ENCODE assay signal across 22 cellular contexts in the genomic region with DNA sequence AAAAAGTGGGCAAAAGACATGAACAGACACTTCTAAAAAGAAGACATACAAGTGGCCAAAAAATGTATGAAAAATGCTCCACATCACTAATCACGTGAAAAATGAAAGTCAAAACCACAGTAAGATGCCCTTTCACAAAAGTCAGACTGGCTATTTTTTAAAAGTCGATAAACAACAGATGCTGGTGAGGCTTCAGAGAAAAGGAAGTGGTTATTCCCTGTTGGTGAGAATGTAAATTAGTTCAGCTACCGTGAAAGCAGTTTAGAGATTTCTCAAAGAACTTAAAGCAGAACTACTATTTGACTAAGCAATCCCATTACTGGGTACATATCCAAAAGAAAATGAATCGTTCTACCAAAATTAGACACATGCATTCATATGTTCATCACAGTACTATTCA.
DNase-seq lines count a peak whose midpoint lies in the region; ATAC-seq, FAIRE-seq and TF ChIP-seq lines count a peak whose summit lies in the region.
"Had no signal": no experiment of that assay in that cellular context is flagged by ENCODE, and none has a peak within 500 bp of the region (broad histone marks: within the 10 kb centered on the region; RNA-seq: fewer than 3 reads in every experiment).

No MANE protein-coding gene starts in this region.

- H3K4me1 ChIP-seq in GM12878 (ENCODE audit: control insufficient read depth, insufficient read depth, low read length): no peaks in the 10 kb centered on the region
- no peaks in the 10 kb centered on the region for H3K4me1 ChIP-seq in lower lobe of right lung
- H3K4me1 ChIP-seq: sigmoid colon, vagina had no signal

- no peak for TF ChIP-seq RAD21 in GM12878 (IDR thresholded peaks at IDR 0.05; ENCODE audit: insufficient read depth, low read depth, low read length)

- H3K4me2 ChIP-seq in GM12878 (ENCODE audit: control insufficient read depth, insufficient read depth): no peak overlapping the region

- SMC1A ChIA-PET in GM12878 (lab: Charles Lee; ENCODE audit: uncharacterized antibody, unreplicated experiment): no interaction called here

- H3K27ac ChIP-seq in GM12878 (ENCODE audit: control insufficient read depth, insufficient read depth): no peak overlapping the region
- H3K27ac ChIP-seq in lower lobe of right lung: no peak overlapping the region
- H3K27ac ChIP-seq: sigmoid colon, vagina had no signal

- peak; percentile 72 for ATAC-seq in GM18511 (IDR thresholded peaks at IDR 0.05; ENCODE audit: unreplicated experiment)
- ATAC-seq in GM21390 (IDR thresholded peaks at IDR 0.05; ENCODE audit: unreplicated experiment): peak; percentile 75
- ATAC-seq in HG03342 (IDR thresholded peaks at IDR 0.05; ENCODE audit: unreplicated experiment): peak; percentile 76
- ATAC-seq in GM12878: peak; percentile 27
- no peak for ATAC-seq in lower lobe of right lung

- H3K9ac ChIP-seq in GM12878 (ENCODE audit: control insufficient read depth, insufficient read depth, low read length): no peak overlapping the region

- CTCF ChIA-PET in GM12878 (lab: Yijun Ruan, JAX) (no interaction called here), GM10248 (lab: Yijun Ruan, JAX) (no interaction called here)

- FAIRE-seq in GM12878 (lab: Jason Lieb, UNC): no peak
- FAIRE-seq: bronchial epithelial cell, H1 had no signal

- H3K27me3 ChIP-seq in GM12878 (replicated peaks in 1 of 2; ENCODE audit: control insufficient read depth in 2 of 2, insufficient read depth in 2 of 2, low read length in 1 of 2) (no peaks in the 10 kb centered on the region), lower lobe of right lung (ENCODE audit: low read depth) (no peaks in the 10 kb centered on the region)
- H3K27me3 ChIP-seq: sigmoid colon, vagina had no signal

- TF ChIP-seq POLR2A in GM12878 (IDR thresholded peaks at IDR 0.05; ENCODE audit: low read depth, low read length): no peak

- no peaks in the 10 kb centered on the region for H3K79me2 ChIP-seq in GM12878 (ENCODE audit: control insufficient read depth, insufficient read depth, low read length)

- BruUV-seq in GM12878 (replicated peaks; lab: Mats Ljungman, UMichigan): no TSS peak

- H3K36me3 ChIP-seq in GM12878 (ENCODE audit: control insufficient read depth in 2 of 2, insufficient read depth in 2 of 2, low read length in 1 of 2) (no peaks in the 10 kb centered on the region), lower lobe of right lung (no peaks in the 10 kb centered on the region)
- H3K36me3 ChIP-seq: sigmoid colon, vagina had no signal

- H3K9me3 ChIP-seq in GM12878 (replicated peaks; ENCODE audit: control insufficient read depth, insufficient read depth, low read length) (peaks cover 2% of the 10 kb centered on the region; the same call in 2 of the 3 replicates), lower lobe of right lung (peaks cover 4% of the 10 kb centered on the region)
- H3K9me3 ChIP-seq: vagina had no signal

- WGBS in GM12878 (ENCODE audit: insufficient coverage, insufficient replicate concordance, low lambda C conversion rate, missing lambda C conversion rate): 0% methylated on average over 4 of the region's 4 CpGs

- TF ChIP-seq EP300 in GM12878 (IDR thresholded peaks at IDR 0.05; ENCODE audit: borderline replicate concordance in 1 of 2, control insufficient read depth in 1 of 2, low read depth in 2 of 2, low read length in 2 of 2): no peak

- no peak for TF ChIP-seq CTCF in GM12878 (IDR thresholded peaks at IDR 0.05 in 2 of 3, conservative IDR thresholded peaks at IDR 0.05 in 1 of 3; ENCODE audit: control insufficient read depth in 2 of 3, extremely low read depth in 1 of 3, insufficient read depth in 1 of 3, low read depth in 3 of 3, low read length in 3 of 3)
- TF ChIP-seq CTCF in lower lobe of right lung (IDR thresholded peaks at IDR 0.05): no peak
- no peak for TF ChIP-seq CTCF in GM10248 (IDR thresholded peaks at IDR 0.05; ENCODE audit: control extremely low read depth, extremely low read depth, low read depth, missing control alignments)

- H2AFZ ChIP-seq in GM12878 (ENCODE audit: control insufficient read depth, low read depth, low read length): no peak overlapping the region

- intact Hi-C loops in GM12878 (cut with micrococcal nuclease; ENCODE audit: unreplicated experiment) (no loop called here), lower lobe of right lung (cut with DNase I) (no loop called here)

- H4K20me1 ChIP-seq in GM12878 (ENCODE audit: control insufficient read depth, insufficient read depth): no peaks in the 10 kb centered on the region

- in situ Hi-C loops in GM12878 (cut with MboI): no loop called here

- POLR2A ChIA-PET in GM12878 (lab: Charles Lee): no interaction called here
- POLR2A ChIA-PET in GM10248 (lab: Yijun Ruan, JAX): no interaction called here

- RAD21 ChIA-PET in GM12878 (lab: Charles Lee; ENCODE audit: unreplicated experiment): no interaction called here

- H3K4me3 ChIP-seq in GM12878 (no peak overlapping the region), lower lobe of right lung (no peak overlapping the region)
- H3K4me3 ChIP-seq: sigmoid colon, vagina had no signal

- DNase-seq in GM12878 (ENCODE audit: low read depth, low spot score) (peak; percentile 16), lower lobe of right lung (no peak), GM10248 (ENCODE audit: extremely low spot score) (no peak), islet precursor cell (no peak)
- DNase-seq in stimulated activated CD4-positive, alpha-beta T cell treated with anti-CD3 and anti-CD28 coated beads, Interleukin-4, amount 100 ng/mL, for 24 hours: no peak
- DNase-seq: activated naive CD8-positive, alpha-beta T cell treated with anti-CD3 and anti-CD28 coated beads, Interleukin-2, amount 10 ng/mL, durations not matched to agents 7 days and 5 days; CD8-positive, alpha-beta memory T cell; dermis blood vessel endothelial cell; DND-41; erythroblast; IMR-90; NCI-H2081; NCI-H510A treated with DMSO at 0.1 percent for 48 hours; OCI-M1; sigmoid colon; substantia nigra had no signal

TF ChIP-seq in GM12878, 131 proteins besides CTCF, POLR2A, EP300 and RAD21 (continues in another document):
- TF ChIP-seq IKZF2 (IDR thresholded peaks at IDR 0.05): peak; percentile 46; a peak in 2 of 4 replicates
- TF ChIP-seq POLR2AphosphoS5 (IDR thresholded peaks at IDR 0.05; ENCODE audit: low read length): no peak
- TF ChIP-seq IKZF1 (conservative IDR thresholded peaks at IDR 0.05): no peak
- peak; percentile 32; the same call in 1 of the 2 replicates for TF ChIP-seq JUNB (IDR thresholded peaks at IDR 0.05)
- peak; percentile 17; the same call in 1 of the 2 replicates for TF ChIP-seq MTA2 (IDR thresholded peaks at IDR 0.05; ENCODE audit: low read depth)
- TF ChIP-seq, protein P1, sequence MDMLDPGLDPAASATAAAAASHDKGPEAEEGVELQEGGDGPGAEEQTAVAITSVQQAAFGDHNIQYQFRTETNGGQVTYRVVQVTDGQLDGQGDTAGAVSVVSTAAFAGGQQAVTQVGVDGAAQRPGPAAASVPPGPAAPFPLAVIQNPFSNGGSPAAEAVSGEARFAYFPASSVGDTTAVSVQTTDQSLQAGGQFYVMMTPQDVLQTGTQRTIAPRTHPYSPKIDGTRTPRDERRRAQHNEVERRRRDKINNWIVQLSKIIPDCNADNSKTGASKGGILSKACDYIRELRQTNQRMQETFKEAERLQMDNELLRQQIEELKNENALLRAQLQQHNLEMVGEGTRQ (IDR thresholded peaks at IDR 0.05; ENCODE audit: borderline replicate concordance, low read depth, low read length): no peak
- TF ChIP-seq CUX1 (IDR thresholded peaks at IDR 0.05; ENCODE audit: insufficient replicate concordance, low read depth, low read length): no peak
- TF ChIP-seq TARDBP (IDR thresholded peaks at IDR 0.05; ENCODE audit: borderline replicate concordance): no peak
- TF ChIP-seq BHLHE40 (IDR thresholded peaks at IDR 0.05; ENCODE audit: borderline replicate concordance in 1 of 2, low read depth in 2 of 2, low read length in 1 of 2): peak in 1 of 2 experiments; percentile 17; a peak in 1 of 4 replicates
- TF ChIP-seq FOXM1 (IDR thresholded peaks at IDR 0.05; ENCODE audit: low read depth, low read length): no peak
- no peak for TF ChIP-seq CBX5 (IDR thresholded peaks at IDR 0.05; ENCODE audit: low read depth)
- no peak for TF ChIP-seq MXI1 (IDR thresholded peaks at IDR 0.05; ENCODE audit: low read depth, low read length)

Comparison
In these comparisons a context has a peak if more than half of its experiments do, and no peak if none do; other contexts are left out.
1. ATAC-seq: peak in GM18511 (single experiment), GM21390 (single experiment), HG03342 (single experiment) and GM12878 (single experiment); none in lower lobe of right lung (0 of 2).